24 cellular contexts compared by ENCODE assay signal in genomic region chr3:30293621-30294240, GRCh38.
DNase-seq lines count a peak whose midpoint lies in the region; ATAC-seq lines count a peak whose summit lies in the region.
"Had no signal": no experiment of that assay in that cellular context is flagged by ENCODE, and none has a peak within 500 bp of the region (broad histone marks: within the 10 kb centered on the region; RNA-seq: fewer than 3 reads in every experiment).

No MANE protein-coding gene starts in this region.

- H4K91ac ChIP-seq in mesenchymal stem cell (ENCODE audit: low read length) = no peak overlapping the region

- ATAC-seq in left ventricle myocardium superior = peak; percentile 24
- ATAC-seq: foreskin keratinocyte had no signal

- H3K79me1 ChIP-seq in mesenchymal stem cell (replicated peaks; ENCODE audit: low read length, poor library complexity, severe bottlenecking) = no peaks in the 10 kb centered on the region

- DNase-seq in left ventricle myocardium superior = no peak
- no peak for DNase-seq in cardiac septum (ENCODE audit: low spot score)
- DNase-seq in brain pericyte (ENCODE audit: low read depth, low spot score) = peak; percentile 20
- DNase-seq in mesenchymal stem cell = no peak
- no peak for DNase-seq in activated naive CD4-positive, alpha-beta T cell treated with Interleukin-2 at 50 U/mL for 16 hours
- DNase-seq in GM19240 (ENCODE audit: insufficient read length, low spot score) = no peak
- DNase-seq in NCI-H2081 (lab: John Stamatoyannopoulos, UW) = no peak
- DNase-seq: activated CD4-positive, alpha-beta memory T cell treated with anti-CD3 and anti-CD28 coated beads, Interleukin-2, amount 10 ng/mL, durations not matched to agents 7 days and 5 days; activated CD4-positive, CD25-positive, alpha-beta regulatory T cell treated with anti-CD3 and anti-CD28 coated beads, Interleukin-2, amount 50 U/mL, for 72 hours; effector CD8-positive, alpha-beta T cell; foreskin keratinocyte; MM.1S; RPMI8226; small intestine; stimulated activated CD4-positive, alpha-beta T cell treated with anti-CD3 and anti-CD28 coated beads, Interleukin-2, amount 100 ng/mL, for 24 hours; stomach; T-helper 2 cell; tibial artery had no signal

- H2AK5ac ChIP-seq in mesenchymal stem cell (ENCODE audit: low read length, severe bottlenecking) = no peak overlapping the region

- intact Hi-C loops in left ventricle myocardium superior (cut with micrococcal nuclease) (no loop called here), cardiac septum (cut with DNase I) (no loop called here)

- peak overlapping the region; percentile 55 for H3K9ac ChIP-seq in mesenchymal stem cell (ENCODE audit: low read length)
- H3K9ac ChIP-seq: BLaER1, KMS-11 had no signal

- H2BK120ac ChIP-seq in mesenchymal stem cell (ENCODE audit: low read depth, low read length) = no peak overlapping the region

- 62% methylated on average over 6 of the region's 6 CpGs for WGBS in mesenchymal stem cell

- peaks cover 1% of the 10 kb centered on the region for H3K4me1 ChIP-seq in mesenchymal stem cell (ENCODE audit: control insufficient read depth, insufficient read depth, low read depth, low read length)
- H3K4me1 ChIP-seq: prostate gland had no signal

- H3K27ac ChIP-seq in mesenchymal stem cell (ENCODE audit: low read length, poor library complexity, severe bottlenecking) = no peak overlapping the region
- H3K27ac ChIP-seq: ascending aorta, BLaER1, foreskin keratinocyte, KMS-11, prostate gland, SK-N-MC, stomach, tibial artery had no signal

- H3K23ac ChIP-seq in mesenchymal stem cell (ENCODE audit: low read length in 2 of 2) = no peak overlapping the region

- H3K4ac ChIP-seq in mesenchymal stem cell (ENCODE audit: low read depth in 1 of 2, low read length in 2 of 2) = no peak overlapping the region

- H2BK15ac ChIP-seq in mesenchymal stem cell (ENCODE audit: low read depth, poor library complexity, severe bottlenecking) = no peak overlapping the region

- no peak overlapping the region for H3K14ac ChIP-seq in mesenchymal stem cell (ENCODE audit: low read length in 2 of 2)

- no peak overlapping the region for H4K8ac ChIP-seq in mesenchymal stem cell (ENCODE audit: low read length)

- H3K18ac ChIP-seq in mesenchymal stem cell (ENCODE audit: low read depth in 1 of 2, low read length in 2 of 2) = no peak overlapping the region

- H2BK12ac ChIP-seq in mesenchymal stem cell (ENCODE audit: low read length in 2 of 2) = no peak overlapping the region

- no peak overlapping the region for H2BK5ac ChIP-seq in mesenchymal stem cell (ENCODE audit: low read depth, low read length, poor library complexity, severe bottlenecking)

- no peaks in the 10 kb centered on the region for H3K9me3 ChIP-seq in mesenchymal stem cell (ENCODE audit: control insufficient read depth, low read length)
- H3K9me3 ChIP-seq: ascending aorta, BLaER1, HAP-1, prostate gland, stomach, tibial artery had no signal

- no peaks in the 10 kb centered on the region for H3K27me3 ChIP-seq in mesenchymal stem cell (ENCODE audit: control insufficient read depth in 1 of 2, insufficient read depth in 1 of 2, low read length in 2 of 2)
- H3K27me3 ChIP-seq: ascending aorta, BLaER1, foreskin keratinocyte, stomach, tibial artery had no signal

- no peak overlapping the region for H2AFZ ChIP-seq in mesenchymal stem cell (ENCODE audit: low read depth, low read length)

- H3K4me3 ChIP-seq in mesenchymal stem cell (ENCODE audit: insufficient read depth in 1 of 2, low read depth in 1 of 2, low read length in 2 of 2) = no peak overlapping the region
- H3K4me3 ChIP-seq: ascending aorta, BLaER1, HAP-1, prostate gland, SK-N-MC, stomach, tibial artery had no signal

- peaks cover 0 to 4% of the 10 kb centered on the region in 2 experiments for H3K36me3 ChIP-seq in mesenchymal stem cell (ENCODE audit: control insufficient read depth in 1 of 2, insufficient read depth in 2 of 2, low read depth in 1 of 2, low read length in 2 of 2)
- H3K36me3 ChIP-seq: ascending aorta, BLaER1, HAP-1, prostate gland, stomach, tibial artery had no signal

- no peak overlapping the region for H3K4me2 ChIP-seq in mesenchymal stem cell (ENCODE audit: low read length, poor library complexity, severe bottlenecking)
- H3K4me2 ChIP-seq: KMS-11 had no signal
